Comparison of ENCODE assay signal across 5 cellular contexts in the genomic region with DNA sequence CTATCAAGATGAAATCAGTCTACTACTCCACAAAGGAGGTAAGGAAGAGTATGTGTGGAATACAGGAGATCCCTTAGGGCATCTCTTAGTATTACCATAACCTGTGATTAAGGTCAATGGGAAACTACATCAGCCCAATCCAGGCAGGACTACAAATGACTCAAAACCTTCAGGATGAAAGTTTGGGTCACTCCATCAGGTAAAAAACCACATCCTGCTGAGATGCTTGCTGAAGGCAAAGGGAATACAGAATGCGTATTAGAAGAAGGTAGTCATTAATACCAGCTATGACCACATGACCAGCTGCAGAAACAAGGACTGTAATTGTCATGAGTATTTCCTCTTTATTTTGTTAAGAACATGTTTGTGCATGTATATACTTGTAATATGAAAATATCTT.
DNase-seq lines count a peak whose midpoint lies in the region; ATAC-seq, FAIRE-seq and TF ChIP-seq lines count a peak whose summit lies in the region.
"Not testable (repeated sequence)": the region's sequence is repeated elsewhere in the genome, so short reads cannot be mapped to it uniquely, and the experiment has no call there.

No MANE protein-coding gene starts in this region.

- not testable (repeated sequence) for DNase-seq in RWPE2 (ENCODE audit: low spot score); frontal cortex (ENCODE audit: low spot score in 2 of 2)
- DNase-seq in bronchial epithelial cell (ENCODE audit: low read depth) (peak; percentile 87), epithelial cell of prostate (ENCODE audit: low read depth, low spot score) (peak; percentile 73), kidney tubule cell (ENCODE audit: low spot score) (peak; percentile 27)

- not testable (repeated sequence) for H3K27me3 ChIP-seq in RWPE2 (ENCODE audit: insufficient read depth, poor library complexity, severe bottlenecking); bronchial epithelial cell (ENCODE audit: control insufficient read depth, insufficient read depth, low read length)

- not testable (repeated sequence) for H3K4me1 ChIP-seq in RWPE2 (ENCODE audit: insufficient read depth, poor library complexity, severe bottlenecking)

- ATAC-seq in RWPE2 (ENCODE audit: low read depth), result peak; percentile 48; the same call in 1 of the 3 replicates

- H3K4me3 ChIP-seq in RWPE2 (ENCODE audit: severe bottlenecking); bronchial epithelial cell (ENCODE audit: low read depth, low read length): not testable (repeated sequence)

- H3K27ac ChIP-seq in RWPE2 (ENCODE audit: poor library complexity, severe bottlenecking) (peak overlapping the region; percentile 10), epithelial cell of prostate (peak overlapping the region; percentile 79)

- TF ChIP-seq CTCF in RWPE2 (IDR thresholded peaks at IDR 0.05; ENCODE audit: poor library complexity, severe bottlenecking); bronchial epithelial cell (IDR thresholded peaks at IDR 0.05; ENCODE audit: insufficient read depth, low read length, severe bottlenecking): not testable (repeated sequence)

- not testable (repeated sequence) for FAIRE-seq in bronchial epithelial cell (lab: Jason Lieb, UNC)
- peak; percentile 17 for FAIRE-seq in frontal cortex (lab: Jason Lieb, UNC)

- H3K9me3 ChIP-seq in RWPE2 (ENCODE audit: severe bottlenecking), result not testable (repeated sequence)

- not testable (repeated sequence) for H3K36me3 ChIP-seq in RWPE2 (ENCODE audit: low read depth); bronchial epithelial cell (ENCODE audit: control insufficient read depth, insufficient read depth, low read length)
